8 cellular contexts compared by ENCODE assay signal in the genomic region with DNA sequence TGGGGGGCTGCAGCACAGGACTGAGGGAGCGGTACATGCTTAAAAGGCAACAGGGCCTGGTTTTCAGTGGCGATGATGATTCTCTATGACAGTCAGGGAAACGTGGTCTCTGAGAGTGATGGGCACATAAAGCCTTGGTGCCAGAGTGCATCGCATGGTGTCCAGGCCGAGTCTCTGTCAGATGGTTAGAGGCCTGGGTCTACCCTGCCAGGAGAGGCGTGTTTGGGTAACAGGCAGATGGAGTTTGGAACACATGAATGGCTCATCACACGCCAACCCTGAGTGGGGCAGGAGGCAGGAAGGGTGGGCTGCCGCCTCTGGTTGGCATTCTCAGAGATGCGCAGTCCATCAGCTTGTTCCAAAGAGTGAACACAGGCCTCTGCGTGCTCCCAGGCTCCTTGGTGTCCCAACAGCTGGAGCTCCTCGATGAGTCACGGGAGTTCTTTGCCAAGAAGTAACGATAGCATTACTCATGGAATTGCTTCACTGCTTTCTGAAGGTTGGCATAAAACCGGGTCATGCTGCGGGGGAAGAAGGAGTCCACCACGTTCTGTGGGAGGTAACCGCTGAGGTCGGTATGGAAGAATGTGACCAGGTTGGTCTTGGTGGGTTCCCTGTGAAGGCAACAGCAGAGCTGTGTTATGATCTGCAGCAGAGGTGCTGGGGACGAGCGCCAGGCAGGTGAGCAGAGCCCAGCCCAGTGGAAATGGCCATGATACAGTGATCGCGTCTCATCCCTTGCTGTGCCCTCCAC. TPM values are rescaled to one million over a fixed set of nuclear protein-coding genes. Genes with fewer than 3 reads are reported as not detected.
DNase-seq lines count a peak whose midpoint lies in the region; ATAC-seq and TF ChIP-seq lines count a peak whose summit lies in the region.

No MANE protein-coding gene starts in this region.

- no peak overlapping the region for H3K4me3 ChIP-seq in fibroblast of pulmonary artery (replicated peaks; ENCODE audit: low read depth, low read length)

- intact Hi-C loops in sciatic nerve (cut with DNase I): no loop called here

- ATAC-seq in sciatic nerve (peak; percentile 88), HG02588 (IDR thresholded peaks at IDR 0.05; ENCODE audit: unreplicated experiment) (no peak)

- TF ChIP-seq CTCF in fibroblast of pulmonary artery (IDR thresholded peaks at IDR 0.05; ENCODE audit: low read length, missing control alignments): no peak

- DNase-seq in Daoy (ENCODE audit: low read depth): peak; percentile 95
- DNase-seq in RKO (ENCODE audit: low spot score): peak; percentile 91
- DNase-seq in fibroblast of pulmonary artery (ENCODE audit: low read depth): peak; percentile 99
- peak; percentile 75 for DNase-seq in sciatic nerve (ENCODE audit: low spot score)
- DNase-seq in NCI-H187 treated with DMSO at 0.1 percent for 48 hours (lab: John Stamatoyannopoulos, UW): no peak
- no peak for DNase-seq in NCI-H1092 (lab: John Stamatoyannopoulos, UW)
- DNase-seq in NCI-H2227 treated with DMSO at 0.1 percent for 48 hours (lab: John Stamatoyannopoulos, UW): no peak

RNA-seq across cellular contexts. Expression of a gene that starts 11.0 kb away (rescaled TPM):
- 1.7 TPM in 1 of 2 replicates, not detected in the other for total RNA-seq in Daoy (2014; rRNA removed; shearing (Covaris generic))
- 6.1 TPM for total RNA-seq in sciatic nerve

Comparison
In these comparisons a context has a peak if more than half of its experiments do, and no peak if none do; other contexts are left out.
1. DNase-seq: peak in Daoy (single experiment), RKO (single experiment), fibroblast of pulmonary artery (single experiment) and sciatic nerve (single experiment); none in NCI-H187 treated with DMSO at 0.1 percent for 48 hours (single experiment), NCI-H1092 (single experiment) and NCI-H2227 treated with DMSO at 0.1 percent for 48 hours (single experiment).